7 cellular contexts compared by ENCODE assay signal in the genomic region with DNA sequence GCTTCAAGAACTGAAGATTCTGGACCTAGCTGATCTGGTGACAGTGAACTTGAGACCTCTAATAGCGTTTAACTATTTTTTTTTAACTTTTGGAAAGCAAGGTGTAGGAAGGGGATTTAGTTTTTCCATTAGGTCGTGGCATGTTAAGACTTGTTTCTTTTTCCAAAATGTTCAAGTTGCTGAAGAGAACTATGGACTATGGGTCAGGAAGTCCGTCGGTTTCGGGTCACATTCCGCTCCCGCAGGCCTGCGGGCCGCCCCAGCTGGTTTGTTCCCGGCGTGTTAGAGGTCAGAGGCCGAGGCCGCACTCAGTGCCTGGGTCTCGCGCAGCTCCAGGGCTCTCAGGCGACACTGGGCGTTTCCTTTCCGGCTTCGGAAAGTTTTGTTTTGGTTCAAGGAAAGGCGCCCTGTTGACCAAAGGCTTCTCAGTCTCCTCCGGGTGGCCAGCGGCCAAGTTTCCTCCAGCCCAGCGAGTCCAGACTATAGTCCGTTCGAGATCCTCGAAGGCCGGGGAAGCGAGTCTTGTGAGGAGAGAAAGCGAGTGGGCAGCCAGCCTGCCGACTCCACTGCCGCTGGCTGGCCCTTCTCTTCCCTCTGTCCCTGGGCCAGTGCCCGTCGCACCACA. TPM values are rescaled to one million over a fixed set of nuclear protein-coding genes. Genes with fewer than 3 reads are reported as not detected.
DNase-seq lines count a peak whose midpoint lies in the region; ATAC-seq, FAIRE-seq and TF ChIP-seq lines count a peak whose summit lies in the region.

No MANE protein-coding gene starts in this region.

- POLR2A ChIA-PET in PC-9 (lab: Charles Lee; ENCODE audit: unreplicated experiment) = interaction anchor here (0.6 to 0.7 kb wide), 5 partner anchors 44 to 1317 kb away, joined by 3 to 8 read pairs (median 3); no protein-coding TSS in a partner anchor
- POLR2A ChIA-PET in H1 (lab: Charles Lee; ENCODE audit: partially characterized antibody) = interaction anchor here (0.6 to 2.0 kb wide), 11 partner anchors 11 to 586 kb away, joined by 3 to 5 read pairs (median 3); no protein-coding TSS in a partner anchor

- intact Hi-C loops in PC-9 (cut with micrococcal nuclease; ENCODE audit: unreplicated experiment) = loop anchor here (10.0 kb wide), 2 partner anchors 500 to 590 kb away; no protein-coding TSS in a partner anchor
- intact Hi-C loops in aorta (cut with DNase I) = loop anchor here in 1 of 2 donors (5.0 to 10.0 kb wide), 2 partner anchors 60 to 497 kb away; no protein-coding TSS in a partner anchor

- TF ChIP-seq RAD21 in H1 (IDR thresholded peaks at IDR 0.05 in 1 of 2, conservative IDR thresholded peaks at IDR 0.05 in 1 of 2; ENCODE audit: low read depth in 2 of 2, low read length in 2 of 2) = no peak

- H3K9me2 ChIP-seq in PC-9 (ENCODE audit: insufficient read depth) = no peaks in the 10 kb centered on the region

- 0 out of 2 replicates have a peak overlapping the region, but pooled peaks have one; percentile 96 for H2BK15ac ChIP-seq in H1 (ENCODE audit: low read length)

- no peak overlapping the region for H3K14ac ChIP-seq in H1 (ENCODE audit: insufficient read length)

- H3K4me2 ChIP-seq in PC-9 (peak overlapping the region; percentile 94), H1 (ENCODE audit: insufficient read depth in 1 of 2, low read depth in 2 of 2, low read length in 2 of 2) (peak overlapping the region; percentile 71 to 88)

- ATAC-seq in GM18873 (IDR thresholded peaks at IDR 0.05; ENCODE audit: low FRiP score, unreplicated experiment) = peak; percentile 37
- peak; percentile 51 for ATAC-seq in HG02642 (IDR thresholded peaks at IDR 0.05; ENCODE audit: poor library complexity, unreplicated experiment)
- peak; percentile 81 for ATAC-seq in aorta (ENCODE audit: low FRiP score)

- peak overlapping the region; percentile 26 to 65 (median 60); a peak in 6 of 7 replicates for H3K9ac ChIP-seq in H1 (replicated peaks in 1 of 4; ENCODE audit: extremely low read depth in 1 of 4, low read depth in 3 of 4, low read length in 3 of 4)
- H3K9ac ChIP-seq in muscle layer of colon (ENCODE audit: low read length) = peak overlapping the region; percentile 85

- H2BK5ac ChIP-seq in H1 (ENCODE audit: low read depth, low read length) = peak overlapping the region; percentile 90

- H3K23ac ChIP-seq in H1 (ENCODE audit: insufficient read length) = no peak overlapping the region

- H4K91ac ChIP-seq in H1 (replicated peaks; ENCODE audit: insufficient read length, low read length) = peak overlapping the region; percentile 79

- no peaks in the 10 kb centered on the region for H3K79me1 ChIP-seq in H1 (ENCODE audit: low read depth, low read length)

- no peaks in the 10 kb centered on the region for H3K27me3 ChIP-seq in PC-9 (ENCODE audit: insufficient read depth, low read depth)
- no peaks in the 10 kb centered on the region; a peak in 1 of 7 replicates for H3K27me3 ChIP-seq in H1 (replicated peaks in 1 of 4; ENCODE audit: control insufficient read depth in 3 of 4, extremely low read depth in 1 of 4, insufficient read depth in 3 of 4, low read length in 3 of 4)
- no peaks in the 10 kb centered on the region for H3K27me3 ChIP-seq in muscle layer of colon (ENCODE audit: control insufficient read depth in 1 of 2, insufficient read depth in 2 of 2, low read length in 2 of 2)
- no peaks in the 10 kb centered on the region for H3K27me3 ChIP-seq in aorta (ENCODE audit: control insufficient read depth in 1 of 2, insufficient read depth in 2 of 2, low read length in 1 of 2)

- TF ChIP-seq POLR2A in H1 (IDR thresholded peaks at IDR 0.05; ENCODE audit: control extremely low read depth in 1 of 2, low read depth in 2 of 2, low read length in 2 of 2) = no peak

- TF ChIP-seq CTCF in PC-9 (conservative IDR thresholded peaks at IDR 0.05) = no peak
- TF ChIP-seq CTCF in H1 (IDR thresholded peaks at IDR 0.05; ENCODE audit: control extremely low read depth in 1 of 3, insufficient read depth in 1 of 3, low read depth in 1 of 3, low read length in 3 of 3) = no peak

- TSS peak; percentile 97 for BruUV-seq in PC-9 (replicated peaks; lab: Mats Ljungman, UMichigan)

- H2BK120ac ChIP-seq in H1 (replicated peaks; ENCODE audit: low read depth, low read length) = no peak overlapping the region

- H3K4me3 ChIP-seq in PC-9 (peak overlapping the region; percentile 74), H1 (ENCODE audit: extremely low read depth in 1 of 4, insufficient read depth in 2 of 4, low read depth in 3 of 4, low read length in 4 of 4) (peak overlapping the region; percentile 68 to 83 (median 78)), muscle layer of colon (ENCODE audit: low read depth in 1 of 2, low read length in 2 of 2) (peak overlapping the region; percentile 69 to 77), aorta (ENCODE audit: low read length in 2 of 2) (peak overlapping the region; percentile 11 to 15)

- DNase-seq in PC-9 (peak in 1 of 2 experiments; percentile 68), H1 (ENCODE audit: low read depth in 1 of 2, low spot score in 2 of 2) (no peak), aorta (peak; percentile 90 to 94), NCI-H1417 treated with DMSO at 0.1 percent for 48 hours (lab: John Stamatoyannopoulos, UW) (no peak)

- H3K4ac ChIP-seq in H1 (replicated peaks; ENCODE audit: insufficient read length, low read depth, low read length) = no peak overlapping the region

- H3F3A ChIP-seq in PC-9 (ENCODE audit: insufficient read depth, low read depth) = peaks cover 49% of the 10 kb centered on the region

- FAIRE-seq in H1 (lab: Jason Lieb, UNC) = no peak

- peak overlapping the region; percentile 97 for H3K18ac ChIP-seq in H1 (ENCODE audit: extremely low read depth, low read length)

- peak overlapping the region; percentile 98 for H2BK12ac ChIP-seq in H1 (ENCODE audit: low read depth, low read length)

- H2BK20ac ChIP-seq in H1 (ENCODE audit: low read length) = peak overlapping the region; percentile 77; the same call in 1 of the 2 replicates

- peak overlapping the region; percentile 96 for H4K8ac ChIP-seq in H1 (ENCODE audit: extremely low read depth, insufficient read depth, low read length)

- H3K56ac ChIP-seq in H1 (replicated peaks; ENCODE audit: insufficient read length, low read depth, low read length) = peak overlapping the region; percentile 86

- H4K20me1 ChIP-seq in PC-9 (ENCODE audit: insufficient read depth) (no peaks in the 10 kb centered on the region), H1 (replicated peaks in 1 of 2; ENCODE audit: control insufficient read depth in 1 of 2, insufficient read depth in 2 of 2, low read length in 2 of 2) (no peaks in the 10 kb centered on the region)

- H3K27ac ChIP-seq in PC-9 (peak overlapping the region; percentile 99), H1 (ENCODE audit: low read depth, low read length) (no peak overlapping the region; the same call in 1 of the 2 replicates), muscle layer of colon (ENCODE audit: low read depth, low read length) (peak overlapping the region; percentile 81), aorta (ENCODE audit: low read depth in 1 of 2, low read length in 2 of 2) (peak overlapping the region; percentile 74 to 81)

- H3K9me3 ChIP-seq in PC-9 (ENCODE audit: insufficient read depth, low read depth) (no peaks in the 10 kb centered on the region; the same call in 1 of the 2 replicates), H1 (ENCODE audit: insufficient read depth in 2 of 2, low read depth in 1 of 2, low read length in 1 of 2) (no peaks in the 10 kb centered on the region), muscle layer of colon (ENCODE audit: low read length) (no peaks in the 10 kb centered on the region), aorta (ENCODE audit: control insufficient read depth, low read length) (no peaks in the 10 kb centered on the region)

- peak overlapping the region; percentile 87 for H4K5ac ChIP-seq in H1 (ENCODE audit: insufficient read length, low read depth, low read length)

- H3K79me2 ChIP-seq in PC-9 (ENCODE audit: low read depth) (peaks cover 46% of the 10 kb centered on the region), H1 (ENCODE audit: control insufficient read depth in 1 of 2, insufficient read depth in 2 of 2, low read length in 2 of 2) (peaks cover 0 to 22% of the 10 kb centered on the region in 2 experiments; a peak in 2 of 4 replicates)

- H3K36me3 ChIP-seq in PC-9 (ENCODE audit: low read depth) (no peaks in the 10 kb centered on the region), H1 (ENCODE audit: control insufficient read depth in 2 of 4, insufficient read depth in 4 of 4, low read length in 3 of 4) (no peaks in the 10 kb centered on the region), muscle layer of colon (ENCODE audit: insufficient read depth, low read length) (no peaks in the 10 kb centered on the region), aorta (ENCODE audit: control insufficient read depth in 1 of 2, insufficient read depth in 2 of 2, low read length in 1 of 2) (no peaks in the 10 kb centered on the region)

- H2AK5ac ChIP-seq in H1 (ENCODE audit: low read depth, low read length) = no peak overlapping the region

- H3K23me2 ChIP-seq in H1 (ENCODE audit: low read depth, low read length) = peaks cover 5% of the 10 kb centered on the region

- H3K4me1 ChIP-seq in PC-9 (replicated peaks; ENCODE audit: insufficient read depth) (peaks cover 61% of the 10 kb centered on the region), H1 (replicated peaks in 1 of 4; ENCODE audit: control insufficient read depth in 3 of 4, insufficient read depth in 4 of 4, low read length in 3 of 4) (peaks cover 0 to 8% (median 2%) of the 10 kb centered on the region in 4 experiments; a peak in 3 of 7 replicates), muscle layer of colon (ENCODE audit: insufficient read depth, low read length) (peaks cover 34% of the 10 kb centered on the region), aorta (ENCODE audit: control insufficient read depth in 1 of 2, insufficient read depth in 2 of 2, low read length in 2 of 2) (peaks cover 0 to 4% of the 10 kb centered on the region in 2 donors)

- 9% methylated on average over 24 of the region's 33 CpGs; no CpG with 5 or more reads in 1 of the 2 experiments for WGBS in H1 (ENCODE audit: extremely low coverage in 1 of 2, insufficient coverage in 1 of 2, insufficient read length in 1 of 2, insufficient replicate concordance in 2 of 2, low coverage in 1 of 2, low lambda C conversion rate in 2 of 2, missing lambda C conversion rate in 1 of 2), 2 experiments
- 0% methylated on average over 33 of the region's 33 CpGs for WGBS in aorta, 2 donors

- no peak for TF ChIP-seq EP300 in H1 (IDR thresholded peaks at IDR 0.05; ENCODE audit: borderline replicate concordance in 1 of 2, low read depth in 2 of 2, low read length in 2 of 2)

- CTCF ChIA-PET in PC-9 (lab: Charles Lee) = interaction anchor here (0.8 kb wide), 1 partner anchor 35 kb away, joined by 3 read pairs; no protein-coding TSS in a partner anchor
- CTCF ChIA-PET in H1 (lab: Charles Lee; ENCODE audit: partially characterized antibody) = interaction anchor here (0.9 to 1.7 kb wide), 5 partner anchors 9 to 274 kb away, joined by 3 to 4 read pairs (median 3); no protein-coding TSS in a partner anchor

- peak overlapping the region; percentile 89 for H2AFZ ChIP-seq in PC-9
- peak overlapping the region; percentile 88 for H2AFZ ChIP-seq in H1 (ENCODE audit: low read length)

RNA-seq across cellular contexts. Expression of a gene that starts 0.6 kb away (rescaled TPM):
- total RNA-seq in PC-9 (2021) (13.6 and 26.1 TPM in 2 replicates), aorta (10 to 100 TPM; 47.7 to 57.5 TPM)
- total RNA-seq in H1 (2021; fragmentation: NEBNext Ultra II Directional; extraction: Animal tissue kit (Norgen Biotek cat#: 25700)) = 13.8 and 15.7 TPM in 2 replicates
- polyA plus RNA-seq in H1 (2011; rRNA removed) (4.3 and 5.9 TPM in 2 replicates), aorta (10 to 100 TPM; 13.1 to 14.8 TPM)
- polyA plus RNA-seq in H1 (2011; cell fraction: cytosol; rRNA removed) = 3.8 TPM
- 8.5 TPM for polyA plus RNA-seq in H1 (2011; cell fraction: nucleus; rRNA removed)
- polyA plus RNA-seq in H1 (2012, experiment 1 of 2) = 5.0 to 6.4 TPM (median 5.6 TPM) in 4 replicates
- 0.41 TPM for polyA plus RNA-seq in H1 (2012, experiment 2 of 2)
- 6.3 TPM for polyA plus RNA-seq in H1 (2013, experiment 1 of 2)
- polyA plus RNA-seq in H1 (2013, experiment 2 of 2) = 6.0 TPM
- polyA minus RNA-seq in H1 (2011; rRNA and poly(A)+ RNA removed) = 17.8 and 21.3 TPM in 2 replicates
- 8.5 TPM for polyA minus RNA-seq in H1 (2011; cell fraction: cytosol; rRNA and poly(A)+ RNA removed)
- polyA minus RNA-seq in H1 (2011; cell fraction: nucleus; rRNA and poly(A)+ RNA removed) = 18.8 TPM

Comparison
In these comparisons a context has a peak if more than half of its experiments do, and no peak if none do; other contexts are left out.
1. DNase-seq: peak in aorta (2 of 2); none in H1 (0 of 2) and NCI-H1417 treated with DMSO at 0.1 percent for 48 hours (single experiment).
2. H3K4me3 ChIP-seq: peak in every context shown above with its lines; median percentile 78 in H1; 74 in PC-9; 73 in muscle layer of colon; 13 in aorta.
3. Peak in every context shown above with its lines, with median percentiles within 50 percentile points of each other: ATAC-seq.